In genomic region chr6:107618672-107619071, GRCh38 we compare ENCODE assay signal across 8 cellular contexts.
DNase-seq lines count a peak whose midpoint lies in the region; ATAC-seq and TF ChIP-seq lines count a peak whose summit lies in the region.

No MANE protein-coding gene starts in this region.

- no peaks in the 10 kb centered on the region for H3K9me3 Mint-ChIP-seq in activated T-helper 2 cell treated with anti-CD3 and anti-CD28 coated beads, Interferon-gamma antibody, Interleukin-2, Interleukin-4, amounts not matched to agents 10 μg/mL and 5 μg/mL and 100 μg/mL, durations not matched to agents 14 hours and 24 hours and 36 hours
- no peaks in the 10 kb centered on the region for H3K9me3 Mint-ChIP-seq in stimulated activated naive CD8-positive, alpha-beta T cell treated with anti-CD3 and anti-CD28 coated beads, Interleukin-15, Interleukin-2, amounts not matched to agents 100 ng/mL and 50 ng/mL, for 24 hours

- H3K4me1 ChIP-seq in mammary epithelial cell (ENCODE audit: insufficient read depth, low read length): no peaks in the 10 kb centered on the region

- peaks cover 25% of the 10 kb centered on the region for H3K4me1 Mint-ChIP-seq in activated T-helper 2 cell treated with anti-CD3 and anti-CD28 coated beads, Interferon-gamma antibody, Interleukin-2, Interleukin-4, amounts not matched to agents 10 μg/mL and 5 μg/mL and 100 μg/mL, durations not matched to agents 14 hours and 24 hours and 36 hours (ENCODE audit: low read depth)
- H3K4me1 Mint-ChIP-seq in stimulated activated naive CD8-positive, alpha-beta T cell treated with anti-CD3 and anti-CD28 coated beads, Interleukin-15, Interleukin-2, amounts not matched to agents 100 ng/mL and 50 ng/mL, for 24 hours (ENCODE audit: low read depth): peaks cover 30% of the 10 kb centered on the region

- H3K4me3 Mint-ChIP-seq in activated T-helper 2 cell treated with anti-CD3 and anti-CD28 coated beads, Interferon-gamma antibody, Interleukin-2, Interleukin-4, amounts not matched to agents 10 μg/mL and 5 μg/mL and 100 μg/mL, durations not matched to agents 14 hours and 24 hours and 36 hours (ENCODE audit: low read depth): no peak overlapping the region
- H3K4me3 Mint-ChIP-seq in stimulated activated naive CD8-positive, alpha-beta T cell treated with anti-CD3 and anti-CD28 coated beads, Interleukin-15, Interleukin-2, amounts not matched to agents 100 ng/mL and 50 ng/mL, for 24 hours: no peak overlapping the region

- H3K36me3 Mint-ChIP-seq in activated T-helper 2 cell treated with anti-CD3 and anti-CD28 coated beads, Interferon-gamma antibody, Interleukin-2, Interleukin-4, amounts not matched to agents 10 μg/mL and 5 μg/mL and 100 μg/mL, durations not matched to agents 14 hours and 24 hours and 36 hours (ENCODE audit: low read depth): no peaks in the 10 kb centered on the region
- no peaks in the 10 kb centered on the region for H3K36me3 Mint-ChIP-seq in stimulated activated naive CD8-positive, alpha-beta T cell treated with anti-CD3 and anti-CD28 coated beads, Interleukin-15, Interleukin-2, amounts not matched to agents 100 ng/mL and 50 ng/mL, for 24 hours (ENCODE audit: low read depth)

- intact Hi-C loops in activated T-helper 2 cell treated with anti-CD3 and anti-CD28 coated beads, Interferon-gamma antibody, Interleukin-2, Interleukin-4, amounts not matched to agents 10 μg/mL and 5 μg/mL and 100 μg/mL, durations not matched to agents 14 hours and 24 hours and 36 hours (cut with micrococcal nuclease): loop anchor here (1.0 kb wide), 1 partner anchor 40 kb away; no protein-coding TSS in a partner anchor
- intact Hi-C loops in mammary epithelial cell (cut with micrococcal nuclease): no loop called here

- peak overlapping the region; percentile 68 for H3K27ac Mint-ChIP-seq in activated T-helper 2 cell treated with anti-CD3 and anti-CD28 coated beads, Interferon-gamma antibody, Interleukin-2, Interleukin-4, amounts not matched to agents 10 μg/mL and 5 μg/mL and 100 μg/mL, durations not matched to agents 14 hours and 24 hours and 36 hours
- peak overlapping the region; percentile 53 for H3K27ac Mint-ChIP-seq in stimulated activated naive CD8-positive, alpha-beta T cell treated with anti-CD3 and anti-CD28 coated beads, Interleukin-15, Interleukin-2, amounts not matched to agents 100 ng/mL and 50 ng/mL, for 24 hours

- H3K27me3 ChIP-seq in mammary epithelial cell (ENCODE audit: insufficient read depth, low read length): no peaks in the 10 kb centered on the region

- dilution Hi-C loops in mammary epithelial cell (cut with HindIII; ENCODE audit: low sequenced_read_pairs): no loop called here

- no peak overlapping the region for H2AFZ ChIP-seq in mammary epithelial cell (ENCODE audit: low read depth, low read length)

- no peak overlapping the region for H3K27ac ChIP-seq in mammary epithelial cell (ENCODE audit: insufficient read depth, low read depth, low read length)

- no TSS peak for BruUV-seq in mammary epithelial cell (replicated peaks; lab: Mats Ljungman, UMichigan)

- H3K4me2 ChIP-seq in mammary epithelial cell (ENCODE audit: insufficient read depth, low read depth, low read length): no peak overlapping the region

- H3K79me2 ChIP-seq in mammary epithelial cell (ENCODE audit: insufficient read depth, low read length): no peaks in the 10 kb centered on the region

- WGBS in mammary epithelial cell (ENCODE audit: low coverage, missing lambda C conversion rate): 87% methylated on average over 9 of the region's 9 CpGs

- CTCF ChIA-PET in mammary epithelial cell (lab: Charles Lee; ENCODE audit: low non-redundant PET): no interaction called here

- in situ Hi-C loops in mammary epithelial cell (cut with MboI; ENCODE audit: low sequenced_read_pairs in 2 of 2): no loop called here

- H3K9me3 ChIP-seq in mammary epithelial cell (replicated peaks; ENCODE audit: insufficient read depth, low read length): no peaks in the 10 kb centered on the region

- H3K27me3 Mint-ChIP-seq in activated T-helper 2 cell treated with anti-CD3 and anti-CD28 coated beads, Interferon-gamma antibody, Interleukin-2, Interleukin-4, amounts not matched to agents 10 μg/mL and 5 μg/mL and 100 μg/mL, durations not matched to agents 14 hours and 24 hours and 36 hours (ENCODE audit: low read depth): peaks cover 6% of the 10 kb centered on the region
- no peaks in the 10 kb centered on the region for H3K27me3 Mint-ChIP-seq in stimulated activated naive CD8-positive, alpha-beta T cell treated with anti-CD3 and anti-CD28 coated beads, Interleukin-15, Interleukin-2, amounts not matched to agents 100 ng/mL and 50 ng/mL, for 24 hours

- H3K36me3 ChIP-seq in mammary epithelial cell (ENCODE audit: insufficient read depth, low read length): no peaks in the 10 kb centered on the region

- no peaks in the 10 kb centered on the region for H4K20me1 ChIP-seq in mammary epithelial cell (ENCODE audit: insufficient read depth, low read length)

- H3K9ac ChIP-seq in mammary epithelial cell (ENCODE audit: insufficient read depth, low read length): no peak overlapping the region

- no peak for TF ChIP-seq CTCF in mammary epithelial cell (conservative IDR thresholded peaks at IDR 0.05 in 1 of 2, IDR thresholded peaks at IDR 0.05 in 1 of 2; ENCODE audit: extremely low read depth in 1 of 2, insufficient read depth in 1 of 2, low read depth in 1 of 2, low read length in 2 of 2)

- no peak overlapping the region for H3K4me3 ChIP-seq in mammary epithelial cell (replicated peaks in 1 of 3; ENCODE audit: insufficient read depth in 1 of 3, low read depth in 2 of 3, low read length in 3 of 3)

- DNase-seq in activated CD4-positive, CD25-positive, alpha-beta regulatory T cell (lab: John Stamatoyannopoulos, UW): no peak
- DNase-seq in activated T-helper 2 cell treated with anti-CD3 and anti-CD28 coated beads, Interferon-gamma antibody, Interleukin-2, Interleukin-4, amounts not matched to agents 10 μg/mL and 5 μg/mL and 100 μg/mL, durations not matched to agents 14 hours and 24 hours and 36 hours (ENCODE audit: low spot score): peak; percentile 57
- DNase-seq in ureter (ENCODE audit: low spot score) (no peak), mammary epithelial cell (no peak), HuH-7.5 (ENCODE audit: low spot score) (no peak)

- ATAC-seq in activated CD4-positive, CD25-positive, alpha-beta regulatory T cell treated with anti-CD3 and anti-CD28 coated beads, Interleukin-2, amount 50 U/mL, for 24 hours: peak; percentile 86 to 89
- ATAC-seq in HG03280 (IDR thresholded peaks at IDR 0.05; ENCODE audit: unreplicated experiment): peak; percentile 96
